Comparison of ENCODE assay signal across 19 cellular contexts in genomic region chr9:35229779-35230143, GRCh38.
A peak's percentile ranks its signal among the peaks of the same experiment; 100 is the strongest.
DNase-seq lines count a peak whose midpoint lies in the region; ATAC-seq and TF ChIP-seq lines count a peak whose summit lies in the region.
"Had no signal": no experiment of that assay in that cellular context is flagged by ENCODE, and none has a peak within 500 bp of the region (broad histone marks: within the 10 kb centered on the region; RNA-seq: fewer than 3 reads in every experiment).

No MANE protein-coding gene starts in this region.

- H3K4me1 Mint-ChIP-seq in mesothelial cell of epicardium = peaks cover 23% of the 10 kb centered on the region
- H3K4me1 Mint-ChIP-seq in type B pancreatic cell (ENCODE audit: unreplicated experiment) = peaks cover 12% of the 10 kb centered on the region
- H3K4me1 Mint-ChIP-seq: CD4-positive, alpha-beta memory T cell had no signal

- no peak overlapping the region for H2AFZ ChIP-seq in PC-3 (ENCODE audit: low read length)

- POLR2A ChIA-PET in PC-3 (lab: Charles Lee; ENCODE audit: unreplicated experiment) = no interaction called here

- peaks cover 12% of the 10 kb centered on the region; the same call in 1 of the 2 replicates for H3K4me1 ChIP-seq in PC-3 (ENCODE audit: insufficient read depth, low read length)
- H3K4me1 ChIP-seq: BLaER1 had no signal

- H3K4me2 ChIP-seq in PC-3 (ENCODE audit: low read length) = no peak overlapping the region
- H3K4me2 ChIP-seq: BLaER1, SK-N-SH had no signal

- no peak for ATAC-seq in PC-3
- peak; percentile 59 for ATAC-seq in esophagus mucosa
- ATAC-seq in HG02970 (IDR thresholded peaks at IDR 0.05; ENCODE audit: low FRiP score, unreplicated experiment) = no peak

- no peaks in the 10 kb centered on the region for H3K36me3 ChIP-seq in PC-3 (ENCODE audit: low read depth, low read length)
- H3K36me3 ChIP-seq: BLaER1, HAP-1 had no signal

- TF ChIP-seq CTCF in PC-3 (conservative IDR thresholded peaks at IDR 0.05; ENCODE audit: low read depth, low read length) (no peak), mesothelial cell of epicardium (IDR thresholded peaks at IDR 0.05; ENCODE audit: unreplicated experiment) (no peak), type B pancreatic cell (conservative IDR thresholded peaks at IDR 0.05) (no peak)

- H3K27ac Mint-ChIP-seq in mesothelial cell of epicardium (peak overlapping the region; percentile 25), type B pancreatic cell (peak overlapping the region; percentile 89)
- H3K27ac Mint-ChIP-seq: CD4-positive, alpha-beta memory T cell had no signal

- no peaks in the 10 kb centered on the region for H4K20me1 ChIP-seq in PC-3 (ENCODE audit: low read length)
- H4K20me1 ChIP-seq: BLaER1 had no signal

- H3K27ac ChIP-seq in PC-3 (ENCODE audit: low read length) = no peak overlapping the region
- H3K27ac ChIP-seq: BLaER1 had no signal

- CTCF ChIA-PET in PC-3 (lab: Charles Lee) = interaction anchor here (0.6 kb wide), 1 partner anchor 68 kb away, joined by 5 read pairs; no protein-coding TSS in a partner anchor

- H3K9me3 ChIP-seq in PC-3 (ENCODE audit: low read length) = no peaks in the 10 kb centered on the region
- H3K9me3 ChIP-seq: HAP-1, SK-N-SH had no signal

- H3K36me3 Mint-ChIP-seq in mesothelial cell of epicardium (no peaks in the 10 kb centered on the region), type B pancreatic cell (peaks cover 3% of the 10 kb centered on the region)
- H3K36me3 Mint-ChIP-seq: CD4-positive, alpha-beta memory T cell had no signal

- H3K27me3 ChIP-seq in PC-3 (ENCODE audit: low read length) = no peaks in the 10 kb centered on the region
- H3K27me3 ChIP-seq: BLaER1 had no signal

- H3K4me3 Mint-ChIP-seq in mesothelial cell of epicardium (no peak overlapping the region), type B pancreatic cell (no peak overlapping the region)
- H3K4me3 Mint-ChIP-seq: CD4-positive, alpha-beta memory T cell had no signal

- peak; percentile 1 for DNase-seq in PC-3
- no peak for DNase-seq in mesothelial cell of epicardium (ENCODE audit: low spot score in 2 of 2, unreplicated experiment in 2 of 2)
- no peak for DNase-seq in type B pancreatic cell (ENCODE audit: extremely low spot score, unreplicated experiment)
- DNase-seq in NCI-H446 treated with DMSO at 0.1 percent for 48 hours (lab: John Stamatoyannopoulos, UW) = no peak
- no peak for DNase-seq in NCI-H748 (lab: John Stamatoyannopoulos, UW; ENCODE audit: unreplicated experiment)
- DNase-seq: CD4-positive, alpha-beta memory T cell; COR-L47; GOT3; NCI-H1048; NCI-H1417; NCI-H1694; NCI-H2171 treated with DMSO at 0.1 percent for 48 hours; NCI-H345; NCI-H524; SK-N-SH had no signal

- H3K27me3 Mint-ChIP-seq in mesothelial cell of epicardium (ENCODE audit: low read depth) (no peaks in the 10 kb centered on the region), type B pancreatic cell (no peaks in the 10 kb centered on the region)

- H3K79me2 ChIP-seq in PC-3 (ENCODE audit: low read length) = no peaks in the 10 kb centered on the region

- H3K9ac ChIP-seq in PC-3 (ENCODE audit: low read length) = no peak overlapping the region
- H3K9ac ChIP-seq: BLaER1, SK-N-SH had no signal

- no TSS peak for BruUV-seq in PC-3 (replicated peaks; lab: Mats Ljungman, UMichigan)

- no peaks in the 10 kb centered on the region for H3K9me2 ChIP-seq in PC-3 (replicated peaks; ENCODE audit: low read length)
- H3K9me2 ChIP-seq: SK-N-SH had no signal

- H3F3A ChIP-seq in PC-3 (ENCODE audit: low read length, unreplicated experiment) = no peaks in the 10 kb centered on the region

- H3K9me3 Mint-ChIP-seq in mesothelial cell of epicardium (peaks cover 1% of the 10 kb centered on the region), type B pancreatic cell (no peaks in the 10 kb centered on the region)

- intact Hi-C loops in PC-3 (cut with micrococcal nuclease) = no loop called here

- no peak overlapping the region for H3K4me3 ChIP-seq in PC-3 (ENCODE audit: low read length)
- H3K4me3 ChIP-seq: BLaER1, HAP-1 had no signal
